Comparison of ENCODE assay signal across 8 cellular contexts in genomic region chr6:155174576-155175174, GRCh38.
A peak's percentile ranks its signal among the peaks of the same experiment; 100 is the strongest.
DNase-seq lines count a peak whose midpoint lies in the region; TF ChIP-seq lines count a peak whose summit lies in the region.

No MANE protein-coding gene starts in this region.

- no peaks in the 10 kb centered on the region for H3K9me2 ChIP-seq in PC-9 (ENCODE audit: insufficient read depth)

- POLR2A ChIA-PET in HEK293 (lab: Yijun Ruan, JAX) (no interaction called here), PC-9 (lab: Charles Lee; ENCODE audit: unreplicated experiment) (no interaction called here)

- intact Hi-C loops in PC-9 (cut with micrococcal nuclease; ENCODE audit: unreplicated experiment), result loop anchor here (1.0 to 10.0 kb wide), 7 partner anchors 87 to 1020 kb away; partner anchors contain the start of gene TIAM2

- TF ChIP-seq CTCF in GM12865 (IDR thresholded peaks at IDR 0.05; ENCODE audit: insufficient read depth, low read depth, low read length, missing control alignments) (peak; percentile 57), HEK293 (tag by site-specific recombination; IDR thresholded peaks at IDR 0.05) (peak; percentile 62; the same call in 1 of the 2 replicates), LNCaP clone FGC (IDR thresholded peaks at IDR 0.05; ENCODE audit: control insufficient read depth, extremely low read depth, insufficient read depth) (peak; percentile 78), PC-9 (conservative IDR thresholded peaks at IDR 0.05) (peak; percentile 71), fibroblast of the aortic adventitia (IDR thresholded peaks at IDR 0.05; ENCODE audit: insufficient read depth, low read length) (peak; percentile 71)

- H3K79me2 ChIP-seq in PC-9 (ENCODE audit: low read depth), result no peaks in the 10 kb centered on the region

- H3K4me2 ChIP-seq in PC-9, result no peak overlapping the region

- peaks cover 13% of the 10 kb centered on the region for H3K4me1 ChIP-seq in HEK293 (ENCODE audit: control insufficient read depth, insufficient read depth, low read length)
- peaks cover 16% of the 10 kb centered on the region for H3K4me1 ChIP-seq in PC-9 (replicated peaks; ENCODE audit: insufficient read depth)

- H4K20me1 ChIP-seq in PC-9 (ENCODE audit: insufficient read depth), result no peaks in the 10 kb centered on the region

- DNase-seq in GM12865 (ENCODE audit: low read depth) (peak; percentile 93), LNCaP clone FGC (ENCODE audit: low read depth) (peak; percentile 64), PC-9 (peak; percentile 60 to 81), activated T-helper 1 cell treated with Interleukin-2 at 50 U/mL for 16 hours (ENCODE audit: low read depth) (peak; percentile 17), fibroblast of the aortic adventitia (ENCODE audit: low read depth) (peak; percentile 89), nucleus accumbens (lab: John Stamatoyannopoulos, UW) (peak in 46 of 56 donors; percentile 9 to 84 (median 46)), mesenteric fat pad (ENCODE audit: low spot score) (no peak)

- H3K27ac ChIP-seq in HEK293 (ENCODE audit: extremely low read depth, low read depth, low read length), result no peak overlapping the region
- H3K27ac ChIP-seq in PC-9, result no peak overlapping the region

- CTCF ChIA-PET in HEK293 (lab: Yijun Ruan, JAX), result interaction anchor here (0.5 to 6.2 kb wide), 13 partner anchors 21 to 499 kb away, joined by 3 to 75 read pairs (median 4); no protein-coding TSS in a partner anchor
- CTCF ChIA-PET in PC-9 (lab: Charles Lee), result interaction anchor here (1.0 kb wide), 1 partner anchor 247 kb away, joined by 5 read pairs; no protein-coding TSS in a partner anchor

- no peaks in the 10 kb centered on the region for H3K27me3 ChIP-seq in PC-9 (ENCODE audit: insufficient read depth, low read depth)

- peaks cover 19% of the 10 kb centered on the region; the same call in 1 of the 2 replicates for H3F3A ChIP-seq in PC-9 (ENCODE audit: insufficient read depth, low read depth)

- H3K9me3 ChIP-seq in HEK293 (ENCODE audit: control insufficient read depth, insufficient read depth, low read depth, low read length) (no peaks in the 10 kb centered on the region), PC-9 (ENCODE audit: insufficient read depth, low read depth) (no peaks in the 10 kb centered on the region)

- H3K4me3 ChIP-seq in GM12865 (ENCODE audit: low read depth, low read length), result no peak overlapping the region
- H3K4me3 ChIP-seq in HEK293 (ENCODE audit: low read depth, low read length), result no peak overlapping the region
- no peak overlapping the region for H3K4me3 ChIP-seq in LNCaP clone FGC (ENCODE audit: low read depth, low read length)
- no peak overlapping the region for H3K4me3 ChIP-seq in PC-9
- H3K4me3 ChIP-seq in fibroblast of the aortic adventitia (ENCODE audit: low read depth, low read length), result no peak overlapping the region

- no TSS peak for BruUV-seq in PC-9 (replicated peaks; lab: Mats Ljungman, UMichigan)

- no peak overlapping the region for H2AFZ ChIP-seq in PC-9

- H3K36me3 ChIP-seq in HEK293 (ENCODE audit: control insufficient read depth in 2 of 2, insufficient read depth in 1 of 2, low read length in 2 of 2) (peaks cover 0 to 5% of the 10 kb centered on the region in 2 experiments; a peak in 1 of 3 replicates), PC-9 (ENCODE audit: low read depth) (no peaks in the 10 kb centered on the region)

TF ChIP-seq in HEK293, 187 proteins besides CTCF, POLR2A, EP300 and RAD21 (continues in another document):
- TF ChIP-seq OSR2 (tag by site-specific recombination; IDR thresholded peaks at IDR 0.05) (peak; percentile 40; the same call in 1 of the 2 replicates), ZNF24 (tag by site-specific recombination; IDR thresholded peaks at IDR 0.05) (no peak), MZF1 (tag by site-specific recombination; IDR thresholded peaks at IDR 0.05; ENCODE audit: borderline replicate concordance) (no peak), MYNN (tag by site-specific recombination; IDR thresholded peaks at IDR 0.05; ENCODE audit: borderline replicate concordance) (no peak), KLF1 (tag by site-specific recombination; IDR thresholded peaks at IDR 0.05) (no peak), PRDM1 (tag by site-specific recombination; IDR thresholded peaks at IDR 0.05) (no peak), ZNF488 (tag by site-specific recombination; IDR thresholded peaks at IDR 0.05) (no peak), ZNF169 (tag by site-specific recombination; IDR thresholded peaks at IDR 0.05) (peak; percentile 70; the same call in 1 of the 2 replicates), ZNF221 (tag by site-specific recombination; IDR thresholded peaks at IDR 0.05; ENCODE audit: borderline replicate concordance) (no peak), ZNF155 (tag by site-specific recombination; IDR thresholded peaks at IDR 0.05) (no peak), IKZF3 (tag by site-specific recombination; IDR thresholded peaks at IDR 0.05) (no peak), GLIS2 (tag by site-specific recombination; IDR thresholded peaks at IDR 0.05) (no peak), ZNF473 (tag by site-specific recombination; IDR thresholded peaks at IDR 0.05) (no peak), ZNF600 (tag by site-specific recombination; IDR thresholded peaks at IDR 0.05) (peak; percentile 56), ZNF132 (tag by site-specific recombination; IDR thresholded peaks at IDR 0.05; ENCODE audit: borderline replicate concordance) (no peak), ZNF10 (tag by site-specific recombination; IDR thresholded peaks at IDR 0.05) (no peak), ZNF843 (tag by site-specific recombination; IDR thresholded peaks at IDR 0.05) (no peak), ZNF623 (tag by site-specific recombination; IDR thresholded peaks at IDR 0.05) (no peak), ZNF561 (tag by site-specific recombination; IDR thresholded peaks at IDR 0.05; ENCODE audit: borderline replicate concordance) (peak; percentile 94), BCL11A (tag by site-specific recombination; IDR thresholded peaks at IDR 0.05; ENCODE audit: low read depth) (no peak), GLIS1 (tag by site-specific recombination; IDR thresholded peaks at IDR 0.05) (peak; percentile 54; the same call in 1 of the 2 replicates)
- TF ChIP-seq, protein P1, sequence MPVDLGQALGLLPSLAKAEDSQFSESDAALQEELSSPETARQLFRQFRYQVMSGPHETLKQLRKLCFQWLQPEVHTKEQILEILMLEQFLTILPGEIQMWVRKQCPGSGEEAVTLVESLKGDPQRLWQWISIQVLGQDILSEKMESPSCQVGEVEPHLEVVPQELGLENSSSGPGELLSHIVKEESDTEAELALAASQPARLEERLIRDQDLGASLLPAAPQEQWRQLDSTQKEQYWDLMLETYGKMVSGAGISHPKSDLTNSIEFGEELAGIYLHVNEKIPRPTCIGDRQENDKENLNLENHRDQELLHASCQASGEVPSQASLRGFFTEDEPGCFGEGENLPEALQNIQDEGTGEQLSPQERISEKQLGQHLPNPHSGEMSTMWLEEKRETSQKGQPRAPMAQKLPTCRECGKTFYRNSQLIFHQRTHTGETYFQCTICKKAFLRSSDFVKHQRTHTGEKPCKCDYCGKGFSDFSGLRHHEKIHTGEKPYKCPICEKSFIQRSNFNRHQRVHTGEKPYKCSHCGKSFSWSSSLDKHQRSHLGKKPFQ (tag by site-specific recombination; IDR thresholded peaks at IDR 0.05), result peak; percentile 88
- TF ChIP-seq, protein P2, sequence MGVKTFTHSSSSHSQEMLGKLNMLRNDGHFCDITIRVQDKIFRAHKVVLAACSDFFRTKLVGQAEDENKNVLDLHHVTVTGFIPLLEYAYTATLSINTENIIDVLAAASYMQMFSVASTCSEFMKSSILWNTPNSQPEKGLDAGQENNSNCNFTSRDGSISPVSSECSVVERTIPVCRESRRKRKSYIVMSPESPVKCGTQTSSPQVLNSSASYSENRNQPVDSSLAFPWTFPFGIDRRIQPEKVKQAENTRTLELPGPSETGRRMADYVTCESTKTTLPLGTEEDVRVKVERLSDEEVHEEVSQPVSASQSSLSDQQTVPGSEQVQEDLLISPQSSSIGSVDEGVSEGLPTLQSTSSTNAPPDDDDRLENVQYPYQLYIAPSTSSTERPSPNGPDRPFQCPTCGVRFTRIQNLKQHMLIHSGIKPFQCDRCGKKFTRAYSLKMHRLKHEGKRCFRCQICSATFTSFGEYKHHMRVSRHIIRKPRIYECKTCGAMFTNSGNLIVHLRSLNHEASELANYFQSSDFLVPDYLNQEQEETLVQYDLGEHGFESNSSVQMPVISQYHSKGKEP (tag by site-specific recombination; IDR thresholded peaks at IDR 0.05), result no peak
- TF ChIP-seq, protein P3, sequence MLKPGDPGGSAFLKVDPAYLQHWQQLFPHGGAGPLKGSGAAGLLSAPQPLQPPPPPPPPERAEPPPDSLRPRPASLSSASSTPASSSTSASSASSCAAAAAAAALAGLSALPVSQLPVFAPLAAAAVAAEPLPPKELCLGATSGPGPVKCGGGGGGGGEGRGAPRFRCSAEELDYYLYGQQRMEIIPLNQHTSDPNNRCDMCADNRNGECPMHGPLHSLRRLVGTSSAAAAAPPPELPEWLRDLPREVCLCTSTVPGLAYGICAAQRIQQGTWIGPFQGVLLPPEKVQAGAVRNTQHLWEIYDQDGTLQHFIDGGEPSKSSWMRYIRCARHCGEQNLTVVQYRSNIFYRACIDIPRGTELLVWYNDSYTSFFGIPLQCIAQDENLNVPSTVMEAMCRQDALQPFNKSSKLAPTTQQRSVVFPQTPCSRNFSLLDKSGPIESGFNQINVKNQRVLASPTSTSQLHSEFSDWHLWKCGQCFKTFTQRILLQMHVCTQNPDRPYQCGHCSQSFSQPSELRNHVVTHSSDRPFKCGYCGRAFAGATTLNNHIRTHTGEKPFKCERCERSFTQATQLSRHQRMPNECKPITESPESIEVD (tag by site-specific recombination; IDR thresholded peaks at IDR 0.05), result peak; percentile 7; the same call in 1 of the 2 replicates
